21 cellular contexts compared by ENCODE assay signal in genomic region chr13:108020027-108020426, GRCh38.
A peak's percentile ranks its signal among the peaks of the same experiment; 100 is the strongest.
DNase-seq lines count a peak whose midpoint lies in the region; ATAC-seq and TF ChIP-seq lines count a peak whose summit lies in the region.
"Had no signal": no experiment of that assay in that cellular context is flagged by ENCODE, and none has a peak within 500 bp of the region (broad histone marks: within the 10 kb centered on the region; RNA-seq: fewer than 3 reads in every experiment).

No MANE protein-coding gene starts in this region.

- peaks cover 2% of the 10 kb centered on the region for H3K27me3 Mint-ChIP-seq in GM23338 (ENCODE audit: insufficient read depth, low read depth, poor library complexity)
- H3K27me3 Mint-ChIP-seq in type B pancreatic cell = no peaks in the 10 kb centered on the region
- H3K27me3 Mint-ChIP-seq: IgD-negative memory B cell, T-cell had no signal

- no peaks in the 10 kb centered on the region for H3K27me3 ChIP-seq in GM23338 (ENCODE audit: insufficient read depth)
- H3K27me3 ChIP-seq: BLaER1 treated with 17β-estradiol and CSF1 and Interleukin-3, amounts not matched to agents 10 nM and 100 nM had no signal

- peaks cover 3% of the 10 kb centered on the region; the same call in 1 of the 2 replicates for H3K36me3 ChIP-seq in GM23338 (ENCODE audit: insufficient read depth)
- H3K36me3 ChIP-seq: BLaER1 treated with 17β-estradiol and CSF1 and Interleukin-3, amounts not matched to agents 10 nM and 100 nM had no signal

- H3K4me3 ChIP-seq in GM23338 = no peak overlapping the region
- H3K4me3 ChIP-seq: BLaER1 treated with 17β-estradiol and CSF1 and Interleukin-3, amounts not matched to agents 10 nM and 100 nM had no signal

- no peak overlapping the region for H3K4me2 ChIP-seq in GM23338
- H3K4me2 ChIP-seq: BLaER1 treated with 17β-estradiol and CSF1 and Interleukin-3, amounts not matched to agents 10 nM and 100 nM; SK-N-SH had no signal

- no peak overlapping the region for H3K27ac ChIP-seq in GM23338 (ENCODE audit: low read depth)
- H3K27ac ChIP-seq: BLaER1 treated with 17β-estradiol and CSF1 and Interleukin-3, amounts not matched to agents 10 nM and 100 nM had no signal

- DNase-seq in GM23338 (ENCODE audit: low spot score) (no peak), NCI-H748 treated with DMSO at 0.1 percent for 48 hours (lab: John Stamatoyannopoulos, UW) (peak; percentile 19), type B pancreatic cell (ENCODE audit: extremely low spot score, unreplicated experiment) (no peak), NCI-H1930 (lab: John Stamatoyannopoulos, UW) (no peak), NCI-H774 (lab: John Stamatoyannopoulos, UW) (no peak), nucleus accumbens (lab: John Stamatoyannopoulos, UW) (no peak)
- DNase-seq: CD8-positive, alpha-beta T cell; HCEC 1CT; Kasumi-1; MM.1S; NCI-H1092 treated with DMSO at 0.1 percent for 48 hours; NCI-H2107; NCI-H226; NCI-H526 treated with DMSO at 0.1 percent for 48 hours; NK-92 treated with Interleukin-12 subunit alpha and Interleukin-12 subunit beta, amount 100 ng/mL, for 24 hours; SHP77; SK-N-SH; T-cell had no signal

- H3F3A ChIP-seq in GM23338 (replicated peaks; ENCODE audit: low read depth) = no peaks in the 10 kb centered on the region

- H2AFZ ChIP-seq in GM23338 = 0 out of 2 replicates have a peak overlapping the region, but pooled peaks have one; percentile 25

- H3K27ac Mint-ChIP-seq in GM23338 (no peak overlapping the region), type B pancreatic cell (peak overlapping the region; percentile 87)
- H3K27ac Mint-ChIP-seq: CD8-positive, alpha-beta T cell; IgD-negative memory B cell; T-cell had no signal

- H3K9me3 Mint-ChIP-seq in GM23338 (peaks cover 22% of the 10 kb centered on the region), type B pancreatic cell (peaks cover 13% of the 10 kb centered on the region)

- H3K4me3 Mint-ChIP-seq in GM23338 = no peak overlapping the region
- H3K4me3 Mint-ChIP-seq in type B pancreatic cell = peak overlapping the region; percentile 63
- H3K4me3 Mint-ChIP-seq: CD8-positive, alpha-beta T cell; T-cell had no signal

- H3K9me2 ChIP-seq in GM23338 (ENCODE audit: insufficient read depth) = peaks cover 4% of the 10 kb centered on the region; the same call in 1 of the 2 replicates
- H3K9me2 ChIP-seq: SK-N-SH had no signal

- H3K36me3 Mint-ChIP-seq in GM23338 (ENCODE audit: low read depth) = peaks cover 21% of the 10 kb centered on the region
- peaks cover 10% of the 10 kb centered on the region for H3K36me3 Mint-ChIP-seq in type B pancreatic cell
- H3K36me3 Mint-ChIP-seq: CD8-positive, alpha-beta T cell; IgD-negative memory B cell; T-cell had no signal

- TF ChIP-seq CTCF in GM23338 (conservative IDR thresholded peaks at IDR 0.05; ENCODE audit: low read depth in 2 of 2) = no peak
- TF ChIP-seq CTCF in type B pancreatic cell (conservative IDR thresholded peaks at IDR 0.05) = no peak

- no peaks in the 10 kb centered on the region for H4K20me1 ChIP-seq in GM23338 (replicated peaks; ENCODE audit: insufficient read depth)
- H4K20me1 ChIP-seq: BLaER1 treated with 17β-estradiol and CSF1 and Interleukin-3, amounts not matched to agents 10 nM and 100 nM had no signal

- no peaks in the 10 kb centered on the region for H3K4me1 ChIP-seq in GM23338 (ENCODE audit: insufficient read depth)
- H3K4me1 ChIP-seq: BLaER1 treated with 17β-estradiol and CSF1 and Interleukin-3, amounts not matched to agents 10 nM and 100 nM had no signal

- H3K79me2 ChIP-seq in GM23338 (replicated peaks; ENCODE audit: insufficient read depth) = no peaks in the 10 kb centered on the region

- ATAC-seq in GM23338 (no peak), esophagus mucosa (peak; percentile 23)
- ATAC-seq: CD8-positive, alpha-beta T cell; T-cell had no signal

- H3K4me1 Mint-ChIP-seq in GM23338 (no peaks in the 10 kb centered on the region), type B pancreatic cell (ENCODE audit: unreplicated experiment) (no peaks in the 10 kb centered on the region)
- H3K4me1 Mint-ChIP-seq: IgD-negative memory B cell, T-cell had no signal

TF ChIP-seq in GM23338, 12 proteins besides CTCF, POLR2A, EP300 and RAD21:
- no peak for TF ChIP-seq CREB1 (CRISPR knock-in tag; IDR thresholded peaks at IDR 0.05; ENCODE audit: low read depth)
- TF ChIP-seq ZNF462 (CRISPR knock-in tag; IDR thresholded peaks at IDR 0.05) = no peak
